1 cellular context compared by ENCODE assay signal in the genomic region with DNA sequence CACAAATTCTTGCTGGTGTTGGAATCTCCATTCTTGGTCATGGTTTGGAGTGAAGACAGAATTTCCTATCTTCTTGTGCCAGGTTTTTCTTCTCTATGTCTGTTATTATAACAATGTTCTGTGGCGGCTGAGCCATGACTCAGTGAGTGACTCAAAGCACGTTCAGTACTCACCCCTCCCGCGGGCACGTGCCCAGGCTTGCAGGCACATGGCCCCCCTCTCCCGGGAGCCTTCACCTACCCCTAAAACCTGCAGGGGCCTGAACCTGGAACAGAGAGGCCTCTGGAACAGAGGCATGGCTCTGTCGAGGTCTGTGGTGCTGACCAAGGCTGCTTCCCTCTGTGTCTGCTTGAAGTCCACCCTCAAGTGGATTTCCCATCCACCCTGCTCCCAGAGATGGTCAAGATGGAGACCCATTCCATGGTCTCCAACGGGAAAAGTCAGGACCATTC.
TF ChIP-seq lines count a peak whose summit lies in the region.

No MANE protein-coding gene starts in this region.

TF ChIP-seq in GM23338, 12 proteins besides CTCF, POLR2A, EP300 and RAD21 (continued from another document):
- TF ChIP-seq, protein P1, sequence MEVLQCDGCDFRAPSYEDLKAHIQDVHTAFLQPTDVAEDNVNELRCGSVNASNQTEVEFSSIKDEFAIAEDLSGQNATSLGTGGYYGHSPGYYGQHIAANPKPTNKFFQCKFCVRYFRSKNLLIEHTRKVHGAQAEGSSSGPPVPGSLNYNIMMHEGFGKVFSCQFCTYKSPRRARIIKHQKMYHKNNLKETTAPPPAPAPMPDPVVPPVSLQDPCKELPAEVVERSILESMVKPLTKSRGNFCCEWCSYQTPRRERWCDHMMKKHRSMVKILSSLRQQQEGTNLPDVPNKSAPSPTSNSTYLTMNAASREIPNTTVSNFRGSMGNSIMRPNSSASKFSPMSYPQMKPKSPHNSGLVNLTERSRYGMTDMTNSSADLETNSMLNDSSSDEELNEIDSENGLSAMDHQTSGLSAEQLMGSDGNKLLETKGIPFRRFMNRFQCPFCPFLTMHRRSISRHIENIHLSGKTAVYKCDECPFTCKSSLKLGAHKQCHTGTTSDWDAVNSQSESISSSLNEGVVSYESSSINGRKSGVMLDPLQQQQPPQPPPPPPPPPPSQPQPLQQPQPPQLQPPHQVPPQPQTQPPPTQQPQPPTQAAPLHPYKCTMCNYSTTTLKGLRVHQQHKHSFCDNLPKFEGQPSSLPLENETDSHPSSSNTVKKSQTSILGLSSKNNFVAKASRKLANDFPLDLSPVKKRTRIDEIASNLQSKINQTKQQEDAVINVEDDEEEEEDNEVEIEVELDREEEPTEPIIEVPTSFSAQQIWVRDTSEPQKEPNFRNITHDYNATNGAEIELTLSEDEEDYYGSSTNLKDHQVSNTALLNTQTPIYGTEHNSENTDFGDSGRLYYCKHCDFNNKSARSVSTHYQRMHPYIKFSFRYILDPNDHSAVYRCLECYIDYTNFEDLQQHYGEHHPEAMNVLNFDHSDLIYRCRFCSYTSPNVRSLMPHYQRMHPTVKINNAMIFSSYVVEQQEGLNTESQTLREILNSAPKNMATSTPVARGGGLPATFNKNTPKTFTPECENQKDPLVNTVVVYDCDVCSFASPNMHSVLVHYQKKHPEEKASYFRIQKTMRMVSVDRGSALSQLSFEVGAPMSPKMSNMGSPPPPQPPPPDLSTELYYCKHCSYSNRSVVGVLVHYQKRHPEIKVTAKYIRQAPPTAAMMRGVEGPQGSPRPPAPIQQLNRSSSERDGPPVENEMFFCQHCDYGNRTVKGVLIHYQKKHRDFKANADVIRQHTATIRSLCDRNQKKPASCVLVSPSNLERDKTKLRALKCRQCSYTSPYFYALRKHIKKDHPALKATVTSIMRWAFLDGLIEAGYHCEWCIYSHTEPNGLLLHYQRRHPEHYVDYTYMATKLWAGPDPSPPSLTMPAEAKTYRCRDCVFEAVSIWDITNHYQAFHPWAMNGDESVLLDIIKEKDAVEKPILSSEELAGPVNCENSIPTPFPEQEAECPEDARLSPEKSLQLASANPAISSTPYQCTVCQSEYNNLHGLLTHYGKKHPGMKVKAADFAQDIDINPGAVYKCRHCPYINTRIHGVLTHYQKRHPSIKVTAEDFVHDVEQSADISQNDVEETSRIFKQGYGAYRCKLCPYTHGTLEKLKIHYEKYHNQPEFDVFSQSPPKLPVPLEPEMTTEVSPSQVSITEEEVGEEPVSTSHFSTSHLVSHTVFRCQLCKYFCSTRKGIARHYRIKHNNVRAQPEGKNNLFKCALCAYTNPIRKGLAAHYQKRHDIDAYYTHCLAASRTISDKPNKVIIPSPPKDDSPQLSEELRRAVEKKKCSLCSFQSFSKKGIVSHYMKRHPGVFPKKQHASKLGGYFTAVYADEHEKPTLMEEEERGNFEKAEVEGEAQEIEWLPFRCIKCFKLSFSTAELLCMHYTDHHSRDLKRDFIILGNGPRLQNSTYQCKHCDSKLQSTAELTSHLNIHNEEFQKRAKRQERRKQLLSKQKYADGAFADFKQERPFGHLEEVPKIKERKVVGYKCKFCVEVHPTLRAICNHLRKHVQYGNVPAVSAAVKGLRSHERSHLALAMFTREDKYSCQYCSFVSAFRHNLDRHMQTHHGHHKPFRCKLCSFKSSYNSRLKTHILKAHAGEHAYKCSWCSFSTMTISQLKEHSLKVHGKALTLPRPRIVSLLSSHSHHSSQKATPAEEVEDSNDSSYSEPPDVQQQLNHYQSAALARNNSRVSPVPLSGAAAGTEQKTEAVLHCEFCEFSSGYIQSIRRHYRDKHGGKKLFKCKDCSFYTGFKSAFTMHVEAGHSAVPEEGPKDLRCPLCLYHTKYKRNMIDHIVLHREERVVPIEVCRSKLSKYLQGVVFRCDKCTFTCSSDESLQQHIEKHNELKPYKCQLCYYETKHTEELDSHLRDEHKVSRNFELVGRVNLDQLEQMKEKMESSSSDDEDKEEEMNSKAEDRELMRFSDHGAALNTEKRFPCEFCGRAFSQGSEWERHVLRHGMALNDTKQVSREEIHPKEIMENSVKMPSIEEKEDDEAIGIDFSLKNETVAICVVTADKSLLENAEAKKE (CRISPR knock-in tag; IDR thresholded peaks at IDR 0.05), result no peak
- TF ChIP-seq ZNF331 (CRISPR knock-in tag; IDR thresholded peaks at IDR 0.05; ENCODE audit: low read depth) (no peak), JUNB (IDR thresholded peaks at IDR 0.05; ENCODE audit: unreplicated experiment) (no peak), POLR2AphosphoS5 (IDR thresholded peaks at IDR 0.05; ENCODE audit: low read depth) (no peak), CREB1 (CRISPR knock-in tag; IDR thresholded peaks at IDR 0.05; ENCODE audit: low read depth) (no peak), EZH2 (IDR thresholded peaks at IDR 0.05; ENCODE audit: low read depth, unreplicated experiment) (no peak)
